In genomic region chr18:8332286-8332685, GRCh38 we compare ENCODE assay signal across 1 cellular context.
TF ChIP-seq lines count a peak whose summit lies in the region.

No MANE protein-coding gene starts in this region.

TF ChIP-seq in WTC11, 78 proteins besides CTCF, POLR2A, EP300 and RAD21 (continued from another document):
- no peak for TF ChIP-seq PRDM15 (CRISPR knock-in tag; IDR thresholded peaks at IDR 0.05)
- TF ChIP-seq JAZF1 (CRISPR knock-in tag; IDR thresholded peaks at IDR 0.05) = no peak
- TF ChIP-seq ZNF219 (CRISPR knock-in tag; IDR thresholded peaks at IDR 0.05; ENCODE audit: borderline replicate concordance) = no peak
- TF ChIP-seq ATF6 (CRISPR knock-in tag; IDR thresholded peaks at IDR 0.05) = no peak
- TF ChIP-seq TEAD4 (CRISPR knock-in tag; IDR thresholded peaks at IDR 0.05) = no peak
